In the genomic region with DNA sequence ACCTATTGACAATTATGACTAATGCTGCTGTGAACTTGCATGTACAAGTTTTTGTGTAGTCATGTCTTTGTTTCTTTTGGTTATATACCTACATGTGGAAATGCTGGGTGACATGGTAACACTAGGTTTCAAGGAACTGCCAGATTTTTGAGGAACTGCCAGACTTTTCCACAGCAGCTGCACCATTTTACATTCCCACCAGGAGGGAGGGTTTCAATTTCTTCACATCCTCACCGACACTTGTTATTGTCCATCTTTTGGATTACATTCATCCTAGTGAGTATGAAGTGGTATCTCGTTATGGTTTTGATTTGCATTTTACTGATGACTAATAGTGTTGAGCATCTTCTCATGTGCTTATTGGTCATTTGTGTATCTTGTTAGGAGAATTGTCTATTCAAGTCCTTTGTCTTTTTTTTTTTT, we compare ENCODE assay signal across 25 cellular contexts. TPM values are rescaled to one million over a fixed set of nuclear protein-coding genes. Genes with fewer than 3 reads are reported as not detected.
A peak's percentile ranks its signal among the peaks of the same experiment; 100 is the strongest.
DNase-seq lines count a peak whose midpoint lies in the region; ATAC-seq, FAIRE-seq and TF ChIP-seq lines count a peak whose summit lies in the region.
"Had no signal": no experiment of that assay in that cellular context is flagged by ENCODE, and none has a peak within 500 bp of the region (broad histone marks: within the 10 kb centered on the region; RNA-seq: fewer than 3 reads in every experiment).

No MANE protein-coding gene starts in this region.

- DNase-seq in MCF 10A (ENCODE audit: unreplicated experiment) (peak; percentile 52), breast epithelium (ENCODE audit: low spot score in 2 of 2) (no peak), urothelium cell line (ENCODE audit: low spot score) (no peak), GM10248 (ENCODE audit: extremely low spot score) (no peak), right cardiac atrium (no peak)
- DNase-seq in activated naive CD4-positive, alpha-beta T cell treated with anti-CD3 and anti-CD28 coated beads, Interleukin-2, amount 10 ng/mL, durations not matched to agents 7 days and 5 days: no peak
- DNase-seq: 8988T; ACHN; CD4-positive, CD25-positive, alpha-beta regulatory T cell; H9; HFFc6; IMR-90; NCI-H2029; NCI-H446; NCI-H524 treated with DMSO at 0.1 percent for 48 hours; NCI-H774 had no signal

- intact Hi-C loops in MCF 10A (cut with micrococcal nuclease) (no loop called here), breast epithelium (cut with DNase I; ENCODE audit: low total_unique reads) (no loop called here), right cardiac atrium (cut with DNase I) (no loop called here)

- WGBS in right cardiac atrium: 94% methylated on average over 2 of the region's 2 CpGs

- TF ChIP-seq POLR2A in breast epithelium (IDR thresholded peaks at IDR 0.05): no peak

- FAIRE-seq in urothelium cell line (lab: Jason Lieb, UNC): peak; percentile 50
- FAIRE-seq: D721Med, RCC 7860 had no signal

- H3K27ac ChIP-seq in breast epithelium: no peak overlapping the region
- H3K27ac ChIP-seq in VCaP: peak overlapping the region; percentile 97; the same call in 1 of the 2 replicates
- H3K27ac ChIP-seq in right cardiac atrium (ENCODE audit: low read length): no peak overlapping the region
- H3K27ac ChIP-seq: BLaER1, KMS-11, SJSA1 had no signal

- H3K4me1 ChIP-seq in breast epithelium (no peaks in the 10 kb centered on the region), right cardiac atrium (ENCODE audit: control insufficient read depth, insufficient read depth, low read length) (no peaks in the 10 kb centered on the region)
- H3K4me1 ChIP-seq: SJSA1 had no signal

- H3K4me3 Mint-ChIP-seq in MCF 10A (ENCODE audit: unreplicated experiment): no peak overlapping the region
- H3K4me3 Mint-ChIP-seq in activated naive CD4-positive, alpha-beta T cell treated with anti-CD3 and anti-CD28 coated beads, Interleukin-2, amount 10 ng/mL, durations not matched to agents 7 days and 5 days: no peak overlapping the region
- H3K4me3 Mint-ChIP-seq: GM23338, H9, HFFc6 had no signal

- no TSS peak for BruUV-seq in MCF 10A (replicated peaks; lab: Mats Ljungman, UMichigan)

- H3K9me3 Mint-ChIP-seq in MCF 10A (ENCODE audit: unreplicated experiment): no peaks in the 10 kb centered on the region
- H3K9me3 Mint-ChIP-seq in activated naive CD4-positive, alpha-beta T cell treated with anti-CD3 and anti-CD28 coated beads, Interleukin-2, amount 10 ng/mL, durations not matched to agents 7 days and 5 days: no peaks in the 10 kb centered on the region
- H3K9me3 Mint-ChIP-seq: GM23338, H9, HFFc6 had no signal

- no peaks in the 10 kb centered on the region for H3K27me3 Mint-ChIP-seq in MCF 10A (ENCODE audit: insufficient read depth, unreplicated experiment)
- no peaks in the 10 kb centered on the region for H3K27me3 Mint-ChIP-seq in activated naive CD4-positive, alpha-beta T cell treated with anti-CD3 and anti-CD28 coated beads, Interleukin-2, amount 10 ng/mL, durations not matched to agents 7 days and 5 days
- H3K27me3 Mint-ChIP-seq: CD4-positive, CD25-positive, alpha-beta regulatory T cell had no signal

- no peak overlapping the region for H3K27ac Mint-ChIP-seq in MCF 10A (ENCODE audit: low read depth, unreplicated experiment)
- no peak overlapping the region for H3K27ac Mint-ChIP-seq in activated naive CD4-positive, alpha-beta T cell treated with anti-CD3 and anti-CD28 coated beads, Interleukin-2, amount 10 ng/mL, durations not matched to agents 7 days and 5 days
- H3K27ac Mint-ChIP-seq: GM23338, H9, HFFc6 had no signal

- POLR2A ChIA-PET in MCF 10A (lab: Yijun Ruan, JAX): no interaction called here
- POLR2A ChIA-PET in GM10248 (lab: Yijun Ruan, JAX): no interaction called here

- H3K4me1 Mint-ChIP-seq in MCF 10A (ENCODE audit: insufficient read depth, unreplicated experiment): no peaks in the 10 kb centered on the region
- peaks cover 12% of the 10 kb centered on the region for H3K4me1 Mint-ChIP-seq in activated naive CD4-positive, alpha-beta T cell treated with anti-CD3 and anti-CD28 coated beads, Interleukin-2, amount 10 ng/mL, durations not matched to agents 7 days and 5 days
- H3K4me1 Mint-ChIP-seq: GM23338 had no signal

- peaks cover 8% of the 10 kb centered on the region for H3K36me3 Mint-ChIP-seq in MCF 10A (ENCODE audit: insufficient read depth, unreplicated experiment)
- peaks cover 60% of the 10 kb centered on the region for H3K36me3 Mint-ChIP-seq in activated naive CD4-positive, alpha-beta T cell treated with anti-CD3 and anti-CD28 coated beads, Interleukin-2, amount 10 ng/mL, durations not matched to agents 7 days and 5 days

- CTCF ChIA-PET in MCF 10A (lab: Yijun Ruan, JAX): interaction anchor here (0.6 kb wide), 1 partner anchor 220 kb away, joined by 3 read pairs; no protein-coding TSS in a partner anchor
- CTCF ChIA-PET in GM10248 (lab: Yijun Ruan, JAX): no interaction called here
- CTCF ChIA-PET in activated naive CD4-positive, alpha-beta T cell treated with anti-CD3 and anti-CD28 coated beads, Interleukin-2, amount 10 ng/mL, durations not matched to agents 7 days and 5 days (lab: Charles Lee): no interaction called here

- H3K27me3 ChIP-seq in breast epithelium (no peaks in the 10 kb centered on the region), right cardiac atrium (ENCODE audit: control insufficient read depth, insufficient read depth) (no peaks in the 10 kb centered on the region)
- H3K27me3 ChIP-seq: BLaER1, SJSA1 had no signal

- H3K4me3 ChIP-seq in breast epithelium: no peak overlapping the region
- H3K4me3 ChIP-seq in right cardiac atrium (ENCODE audit: low read length): no peak overlapping the region
- H3K4me3 ChIP-seq: BLaER1, GM23338, SJSA1 had no signal

- no peak for TF ChIP-seq CTCF in MCF 10A (IDR thresholded peaks at IDR 0.05; ENCODE audit: unreplicated experiment)
- no peak for TF ChIP-seq CTCF in breast epithelium (IDR thresholded peaks at IDR 0.05)
- TF ChIP-seq CTCF in VCaP (conservative IDR thresholded peaks at IDR 0.05): no peak
- no peak for TF ChIP-seq CTCF in GM10248 (IDR thresholded peaks at IDR 0.05; ENCODE audit: control extremely low read depth, extremely low read depth, low read depth, missing control alignments)

- peak; percentile 76 for ATAC-seq in esophagus mucosa
- no peak for ATAC-seq in right cardiac atrium
- ATAC-seq: GM23338, Right ventricle myocardium inferior had no signal

- peaks cover 0 to 4% of the 10 kb centered on the region in 2 donors for H3K9me3 ChIP-seq in breast epithelium
- no peaks in the 10 kb centered on the region for H3K9me3 ChIP-seq in right cardiac atrium (ENCODE audit: control insufficient read depth, low read length)
- H3K9me3 ChIP-seq: BLaER1, SJSA1 had no signal

- H3K36me3 ChIP-seq in breast epithelium: no peaks in the 10 kb centered on the region

RNA-seq across cellular contexts. Expression of gene CLDN5, which starts 13.3 kb away (rescaled TPM):
- total RNA-seq in MCF 10A (2022) (not detected in 2 replicates), breast epithelium (100 to 1,000 TPM in 1 of 3 donors, 10 to 100 TPM in 2; 65.0 to 301 (median 65.1) TPM), esophagus mucosa (10.4 TPM), right cardiac atrium (10 to 100 TPM in 2 of 4 donors, 1 to 10 TPM in 2; 4.1 to 12.8 (median 9.2) TPM)
- polyA plus RNA-seq in right cardiac atrium: 23.9 TPM
- total RNA-seq: SJSA1 had no signal

RNA-seq across cellular contexts. Expression of gene CDC45, which starts 31.2 kb away (rescaled TPM):
- 7.5 and 18.6 TPM in 2 replicates for total RNA-seq in MCF 10A (2022)
- total RNA-seq in breast epithelium: under 1 TPM in 1 of 3 donors, not detected in 2; 0.48 TPM
- total RNA-seq in esophagus mucosa: 10.0 TPM
- total RNA-seq in right cardiac atrium: under 1 TPM in 2 of 4 donors, not detected in 2; 0.80 to 0.85 TPM
- polyA plus RNA-seq in right cardiac atrium: 0.16 TPM

RNA-seq across cellular contexts. Expression of gene UFD1, which starts 31.9 kb away (rescaled TPM):
- total RNA-seq in MCF 10A (2022) (62.3 and 64.4 TPM in 2 replicates), breast epithelium (10 to 100 TPM; 30.8 to 51.0 (median 31.8) TPM), esophagus mucosa (57.9 TPM), right cardiac atrium (10 to 100 TPM; 34.7 to 46.9 (median 42.7) TPM)
- 58.1 TPM for polyA plus RNA-seq in right cardiac atrium
